6 cellular contexts compared by ENCODE assay signal in genomic region chr20:3785240-3786125, GRCh38. TPM values are rescaled to one million over a fixed set of nuclear protein-coding genes. Genes with fewer than 3 reads are reported as not detected.
A peak's percentile ranks its signal among the peaks of the same experiment; 100 is the strongest.
DNase-seq lines count a peak whose midpoint lies in the region; ATAC-seq, FAIRE-seq and TF ChIP-seq lines count a peak whose summit lies in the region.

No MANE protein-coding gene starts in this region.

- H3K36me3 Mint-ChIP-seq in osteocyte (ENCODE audit: unreplicated experiment): peaks cover 2% of the 10 kb centered on the region

- peak overlapping the region; percentile 83 for H3K4me3 Mint-ChIP-seq in osteocyte (ENCODE audit: unreplicated experiment)

- H3K27ac ChIP-seq in HUES48 (ENCODE audit: low read depth, low read length): peak overlapping the region; percentile 47

- H3K36me3 ChIP-seq in HUES48 (ENCODE audit: control insufficient read depth, insufficient read depth, low read length) (peaks cover 3% of the 10 kb centered on the region; the same call in 1 of the 2 replicates), bronchial epithelial cell (ENCODE audit: control insufficient read depth, insufficient read depth, low read length) (peaks cover 5% of the 10 kb centered on the region)

- H3K4me1 Mint-ChIP-seq in osteocyte (ENCODE audit: unreplicated experiment): peaks cover 41% of the 10 kb centered on the region

- peaks cover 3% of the 10 kb centered on the region for H3K27me3 ChIP-seq in HUES48 (ENCODE audit: control insufficient read depth, insufficient read depth, low read length)
- H3K27me3 ChIP-seq in bronchial epithelial cell (ENCODE audit: control insufficient read depth, insufficient read depth, low read length): no peaks in the 10 kb centered on the region

- H3K9ac ChIP-seq in HUES48 (ENCODE audit: low read depth, low read length): peak overlapping the region; percentile 58; the same call in 1 of the 2 replicates

- FAIRE-seq in bronchial epithelial cell (lab: Jason Lieb, UNC): no peak

- no peak for DNase-seq in bronchial epithelial cell (ENCODE audit: low read depth)
- DNase-seq in osteocyte (ENCODE audit: extremely low spot score, unreplicated experiment): no peak
- no peak for DNase-seq in globus pallidus (ENCODE audit: low spot score)
- DNase-seq in NAMALWA (ENCODE audit: low spot score): no peak

- ATAC-seq in GM18502 (IDR thresholded peaks at IDR 0.05; ENCODE audit: poor library complexity, unreplicated experiment): no peak

- peak overlapping the region; percentile 83 for H3K4me3 ChIP-seq in HUES48 (ENCODE audit: low read depth, low read length)
- H3K4me3 ChIP-seq in bronchial epithelial cell (ENCODE audit: low read depth, low read length): peak overlapping the region; percentile 52

- no peaks in the 10 kb centered on the region for H3K4me1 ChIP-seq in HUES48 (ENCODE audit: control insufficient read depth, insufficient read depth, low read length)

- H3K9me3 Mint-ChIP-seq in osteocyte (ENCODE audit: unreplicated experiment): no peaks in the 10 kb centered on the region

- H3K9me3 ChIP-seq in HUES48 (ENCODE audit: control insufficient read depth, insufficient read depth, low read length): no peaks in the 10 kb centered on the region

- H3K27me3 Mint-ChIP-seq in osteocyte (ENCODE audit: unreplicated experiment): no peaks in the 10 kb centered on the region

- H3K27ac Mint-ChIP-seq in osteocyte (ENCODE audit: unreplicated experiment): peak overlapping the region; percentile 14

- TF ChIP-seq CTCF in bronchial epithelial cell (IDR thresholded peaks at IDR 0.05; ENCODE audit: insufficient read depth, low read length, severe bottlenecking) (no peak), osteocyte (IDR thresholded peaks at IDR 0.05) (no peak)

RNA-seq across cellular contexts. Expression of gene CENPB, which starts 1.1 kb away (rescaled TPM):
- total RNA-seq in bronchial epithelial cell: 67.8 and 87.4 TPM in 2 replicates
- 87.7 and 92.2 TPM in 2 replicates for total RNA-seq in osteocyte

RNA-seq across cellular contexts. Expression of gene SPEF1, which starts 4.2 kb away (rescaled TPM):
- total RNA-seq in bronchial epithelial cell (under 0.01 TPM in 1 of 2 replicates, not detected in the other), osteocyte (0.24 TPM in 1 of 2 replicates, not detected in the other)

RNA-seq across cellular contexts. Expression of gene CDC25B, which starts 10.6 kb away (rescaled TPM):
- total RNA-seq in bronchial epithelial cell: 7.6 and 17.9 TPM in 2 replicates
- total RNA-seq in osteocyte: 193 and 197 TPM in 2 replicates

RNA-seq across cellular contexts. Expression of gene ADISSP, which starts 17.9 kb away (rescaled TPM):
- 15.0 and 15.4 TPM in 2 replicates for total RNA-seq in bronchial epithelial cell
- 24.3 and 25.2 TPM in 2 replicates for total RNA-seq in osteocyte

RNA-seq across cellular contexts. Expression of gene AP5S1, which starts 34.9 kb away (rescaled TPM):
- total RNA-seq in bronchial epithelial cell (9.5 and 12.4 TPM in 2 replicates), osteocyte (22.8 and 24.3 TPM in 2 replicates)

Comparison
In these comparisons a context has a peak if more than half of its experiments do, and no peak if none do; other contexts are left out.
1. RNA of gene CDC25B, which starts 10.6 kb away (total RNA-seq): 193 to 197 TPM in osteocyte; 7.6 to 17.9 TPM in bronchial epithelial cell; every median in the first group is over 10 times any median in the second.